Comparison of ENCODE assay signal across 22 cellular contexts in the genomic region with DNA sequence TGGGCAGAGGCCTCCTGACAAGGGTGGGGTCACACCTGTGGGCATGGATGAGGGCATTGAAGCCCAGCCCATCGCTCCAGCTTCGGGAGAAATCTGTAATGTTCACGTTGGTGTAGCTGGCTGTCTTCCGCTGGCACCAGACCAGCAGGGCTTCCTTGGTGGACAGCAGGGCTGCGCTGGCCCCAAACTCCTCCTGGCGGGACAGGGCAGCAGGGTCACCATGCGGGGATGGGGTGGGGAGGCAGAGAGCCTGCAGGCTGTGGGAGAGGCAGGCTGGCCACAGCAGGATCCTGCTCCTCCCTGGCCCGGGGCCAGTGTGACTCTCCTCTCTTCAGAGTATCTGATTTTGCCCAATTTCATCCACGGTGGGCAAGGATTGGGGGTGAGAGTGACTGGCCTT.
"Had no signal": no experiment of that assay in that cellular context is flagged by ENCODE, and none has a peak within 500 bp of the region (broad histone marks: within the 10 kb centered on the region; RNA-seq: fewer than 3 reads in every experiment).

No MANE protein-coding gene starts in this region.

- H3K4me3 Mint-ChIP-seq: WTC11 had no signal

- ATAC-seq: gastroesophageal sphincter, left cardiac atrium, pancreas, psoas muscle, WTC11 had no signal

- H3K4me1 Mint-ChIP-seq: WTC11 had no signal

- H3K9me3 ChIP-seq: ascending aorta, gastroesophageal sphincter, pancreas, psoas muscle, right atrium auricular region, vagina had no signal

- H3K36me3 Mint-ChIP-seq: natural killer cell, WTC11 had no signal

- H3K4me1 ChIP-seq: ascending aorta, psoas muscle, vagina had no signal

- H3K4me3 ChIP-seq: ascending aorta, coronary artery, gastroesophageal sphincter, pancreas, psoas muscle, right atrium auricular region, vagina had no signal

- H3K27ac Mint-ChIP-seq: WTC11 had no signal

- H3K9me3 Mint-ChIP-seq: natural killer cell, WTC11 had no signal

- H3K27ac ChIP-seq: ascending aorta, brain microvascular endothelial cell, coronary artery, epithelial cell of prostate, gastroesophageal sphincter, pancreas, psoas muscle, right atrium auricular region, vagina had no signal

- H3K36me3 ChIP-seq: ascending aorta, brain microvascular endothelial cell, gastroesophageal sphincter, pancreas, right atrium auricular region, vagina had no signal

- H3K27me3 ChIP-seq: ascending aorta, brain microvascular endothelial cell, gastroesophageal sphincter, pancreas, right atrium auricular region, vagina had no signal

- DNase-seq: activated CD4-positive, alpha-beta T cell treated with anti-CD3 and anti-CD28 coated beads, Interleukin-2, amount 50 U/mL, for 48 hours; activated gamma-delta T cell; activated naive CD4-positive, alpha-beta T cell treated with anti-CD3 and anti-CD28 coated beads, Interleukin-2, amount 50 U/mL, for 16 hours; brain microvascular endothelial cell; head of caudate nucleus; hypothalamus; left cardiac atrium; midbrain; natural killer cell; stimulated activated CD4-positive, alpha-beta T cell treated with anti-CD3 and anti-CD28 coated beads, Interleukin-12 subunit alpha, Interleukin-12 subunit beta, amount 100 ng/mL, for 4 hours; T1000; trophoblast cell had no signal

- FAIRE-seq: islet of Langerhans, pancreas had no signal
